ENCODE assay signal across 8 cellular contexts in the genomic region with DNA sequence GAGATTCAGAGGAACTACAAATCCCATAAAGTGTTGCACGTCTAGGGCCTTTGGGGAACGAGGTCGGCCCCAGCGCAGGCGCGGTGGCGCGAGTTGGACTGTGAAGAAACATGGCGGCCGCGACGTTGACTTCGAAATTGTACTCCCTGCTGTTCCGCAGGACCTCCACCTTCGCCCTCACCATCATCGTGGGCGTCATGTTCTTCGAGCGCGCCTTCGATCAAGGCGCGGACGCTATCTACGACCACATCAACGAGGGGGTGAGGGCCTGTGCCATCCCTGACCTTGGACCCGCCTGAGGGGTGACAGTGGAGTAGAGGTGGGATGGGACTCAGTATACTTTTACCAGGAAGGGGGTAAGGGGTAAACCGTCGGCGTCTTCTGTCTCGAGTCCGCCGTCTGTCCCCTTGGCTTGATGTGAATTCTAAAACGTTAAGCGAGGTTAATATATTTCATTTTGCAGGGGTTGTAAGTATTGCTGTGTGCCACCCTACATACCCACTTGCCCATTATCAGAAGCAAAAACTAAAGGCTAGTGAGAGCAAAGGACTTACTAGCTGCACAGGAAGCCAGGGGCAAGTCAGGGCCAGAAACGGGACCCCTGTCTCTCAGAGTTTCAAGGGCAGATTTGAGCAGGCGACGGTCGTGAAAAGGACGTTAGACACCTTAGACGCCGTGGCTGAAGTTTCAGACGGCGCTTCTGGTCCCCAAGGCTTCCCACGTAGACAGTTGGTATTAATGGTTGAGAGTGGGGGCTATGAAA. TPM values are rescaled to one million over a fixed set of nuclear protein-coding genes. Genes with fewer than 3 reads are reported as not detected.
DNase-seq lines count a peak whose midpoint lies in the region; ATAC-seq, FAIRE-seq and TF ChIP-seq lines count a peak whose summit lies in the region.

A gene (plus strand): TSS at position 81 of the 763 bp plus-strand sequence. CDS start 30 bp downstream, at position 111.

- H3K9me3 Mint-ChIP-seq in activated T-cell treated with anti-CD3 and anti-CD28 coated beads, Interleukin-2, amount 50 U/mL, for 4 hours, result no peaks in the 10 kb centered on the region

- CTCF ChIA-PET in IMR-90 (lab: Yijun Ruan, JAX), result no interaction called here
- CTCF ChIA-PET in PC-9 (lab: Charles Lee), result interaction anchor here (1.3 kb wide), 1 partner anchor 14 kb away, joined by 3 read pairs; no protein-coding TSS in a partner anchor

- no peaks in the 10 kb centered on the region for H3K27me3 Mint-ChIP-seq in activated T-cell treated with anti-CD3 and anti-CD28 coated beads, Interleukin-2, amount 50 U/mL, for 4 hours (ENCODE audit: low read depth)

- ATAC-seq in GM21515 (IDR thresholded peaks at IDR 0.05; ENCODE audit: unreplicated experiment) (peak; percentile 66), IMR-90 (ENCODE audit: low read depth) (peak; percentile 90)
- ATAC-seq in activated T-cell treated with anti-CD3 and anti-CD28 coated beads, Interleukin-2, amount 50 U/mL, for 4 hours, result peak; percentile 83 to 84

- H3K56ac ChIP-seq in IMR-90 (ENCODE audit: extremely low read depth, insufficient read depth, low read length), result peak within 1 kb of the TSS; percentile 82

- no TSS peak for BruUV-seq in IMR-90 (replicated peaks; lab: Mats Ljungman, UMichigan)
- TSS peak; percentile 59 for BruUV-seq in PC-9 (replicated peaks; lab: Mats Ljungman, UMichigan)

- WGBS in IMR-90 (ENCODE audit: extremely low coverage in 2 of 2, insufficient read length in 1 of 2), 2 experiments, result 13% methylated on average over 21 of the region's 45 CpGs; no CpG with 5 or more reads in 1 of the 2 experiments
- 0 to 1% methylated on average over 30 of the region's 45 CpGs for WGBS in esophagus squamous epithelium, 2 donors

- peak within 1 kb of the TSS; percentile 82 for H3K4me3 ChIP-seq in IMR-90 (ENCODE audit: insufficient read depth, low read depth, low read length)
- H3K4me3 ChIP-seq in PC-9, result peak within 1 kb of the TSS; percentile 93
- peak within 1 kb of the TSS; percentile 67 to 98 (median 77) for H3K4me3 ChIP-seq in esophagus squamous epithelium

- peaks cover 9% of the 10 kb centered on the region for H3K9me1 ChIP-seq in IMR-90 (ENCODE audit: insufficient read depth, low read length)

- TF ChIP-seq POLR2A in IMR-90 (IDR thresholded peaks at IDR 0.05; ENCODE audit: low read depth, low read length) (0 out of 2 replicates have a peak, but pooled peaks have one; percentile 48), esophagus squamous epithelium (IDR thresholded peaks at IDR 0.05) (peak in 2 of 4 donors; percentile 12 to 70)

- intact Hi-C loops in IMR-90 (cut with micrococcal nuclease) (no loop called here), PC-9 (cut with micrococcal nuclease; ENCODE audit: unreplicated experiment) (loop anchor here (2.0 to 10.0 kb wide), 3 partner anchors 31 to 143 kb away; no protein-coding TSS in a partner anchor), esophagus squamous epithelium (cut with DNase I) (no loop called here)

- H3K9ac ChIP-seq in IMR-90 (ENCODE audit: low read depth, low read length), result peak within 1 kb of the TSS; percentile 96

- peak within 1 kb of the TSS; percentile 71; the same call in 2 of the 3 replicates for H2BK15ac ChIP-seq in IMR-90 (ENCODE audit: low read depth, low read length)

- peaks cover 5% of the 10 kb centered on the region; the same call in 1 of the 2 replicates for H3K4me1 ChIP-seq in IMR-90 (ENCODE audit: control insufficient read depth, insufficient read depth, low read length)
- H3K4me1 ChIP-seq in PC-9 (replicated peaks; ENCODE audit: insufficient read depth), result peaks cover 29% of the 10 kb centered on the region
- H3K4me1 ChIP-seq in esophagus squamous epithelium, result peaks cover 21 to 37% (median 24%) of the 10 kb centered on the region in 3 donors

- FAIRE-seq in D721Med (lab: Jason Lieb, UNC), result no peak

- peaks cover 56% of the 10 kb centered on the region for H3K79me2 ChIP-seq in PC-9 (ENCODE audit: low read depth)

- peaks cover 22 to 72% of the 10 kb centered on the region in 2 experiments for H3K79me1 ChIP-seq in IMR-90 (ENCODE audit: low read depth in 1 of 2, low read length in 2 of 2)

- H2BK20ac ChIP-seq in IMR-90 (ENCODE audit: low read depth, low read length), result peak within 1 kb of the TSS; percentile 38; the same call in 1 of the 2 replicates

- POLR2A ChIA-PET in IMR-90 (lab: Charles Lee; ENCODE audit: unreplicated experiment), result no interaction called here
- POLR2A ChIA-PET in PC-9 (lab: Charles Lee; ENCODE audit: unreplicated experiment), result no interaction called here

- H2BK120ac ChIP-seq in IMR-90 (ENCODE audit: low read depth, low read length), result peak within 1 kb of the TSS; percentile 89

- peak within 1 kb of the TSS; percentile 100 for H3K4me3 Mint-ChIP-seq in activated T-cell treated with anti-CD3 and anti-CD28 coated beads, Interleukin-2, amount 50 U/mL, for 4 hours

- H3K4me2 ChIP-seq in IMR-90 (ENCODE audit: low read depth, low read length) (peak within 1 kb of the TSS; percentile 89), PC-9 (peak within 1 kb of the TSS; percentile 95)

- H4K91ac ChIP-seq in IMR-90 (ENCODE audit: insufficient read depth, low read depth, low read length), result peak within 1 kb of the TSS; percentile 99

- H4K20me1 ChIP-seq in IMR-90 (ENCODE audit: insufficient read depth, low read length) (peaks cover 5% of the 10 kb centered on the region), PC-9 (ENCODE audit: insufficient read depth) (no peaks in the 10 kb centered on the region)

- H2AFZ ChIP-seq in IMR-90 (replicated peaks; ENCODE audit: low read length, poor library complexity) (peak within 1 kb of the TSS; percentile 99), PC-9 (peak within 1 kb of the TSS; percentile 94)

- H4K5ac ChIP-seq in IMR-90 (ENCODE audit: low read depth, low read length), result peak within 1 kb of the TSS; percentile 99

- H3K36me3 ChIP-seq in IMR-90 (ENCODE audit: control insufficient read depth, insufficient read depth, low read length), result peaks cover 12% of the 10 kb centered on the region
- H3K36me3 ChIP-seq in PC-9 (ENCODE audit: low read depth), result peaks cover 20% of the 10 kb centered on the region; the same call in 1 of the 2 replicates
- H3K36me3 ChIP-seq in esophagus squamous epithelium, result peaks cover 6 to 29% (median 9%) of the 10 kb centered on the region in 3 donors

- peak within 1 kb of the TSS; percentile 96 for H3K18ac ChIP-seq in IMR-90 (ENCODE audit: low read depth, low read length)

- peak within 1 kb of the TSS; percentile 99 for H3K4ac ChIP-seq in IMR-90 (ENCODE audit: low read depth, low read length)

- H2AK9ac ChIP-seq in IMR-90 (replicated peaks; ENCODE audit: low read depth, low read length, poor library complexity), result peak within 1 kb of the TSS; percentile 98

- H3K9me2 ChIP-seq in PC-9 (ENCODE audit: insufficient read depth), result no peaks in the 10 kb centered on the region

- no peak for TF ChIP-seq RAD21 in IMR-90 (IDR thresholded peaks at IDR 0.05; ENCODE audit: low read length)

- no peak for TF ChIP-seq CTCF in D721Med (IDR thresholded peaks at IDR 0.05; ENCODE audit: insufficient read depth, missing control alignments)
- TF ChIP-seq CTCF in IMR-90 (conservative IDR thresholded peaks at IDR 0.05; ENCODE audit: low read depth, low read length), result no peak
- no peak for TF ChIP-seq CTCF in PC-9 (conservative IDR thresholded peaks at IDR 0.05)
- no peak for TF ChIP-seq CTCF in esophagus squamous epithelium (IDR thresholded peaks at IDR 0.05)

- peak; percentile 62 for DNase-seq in D721Med (ENCODE audit: insufficient read length, low spot score)
- DNase-seq in IMR-90, result peak; percentile 88
- peak; percentile 73 to 78 for DNase-seq in PC-9
- DNase-seq in activated T-cell treated with anti-CD3 and anti-CD28 coated beads, Interleukin-2, amount 50 U/mL, for 4 hours, result peak; percentile 87
- peak; percentile 62 for DNase-seq in esophagus squamous epithelium (lab: John Stamatoyannopoulos, UW)
- peak; percentile 93 for DNase-seq in myocyte (ENCODE audit: low read depth)
- peak; percentile 90 to 92 for DNase-seq in stimulated activated CD8-positive, alpha-beta memory T cell treated with anti-CD3 and anti-CD28 coated beads, Interleukin-7, amount 100 ng/mL, for 4 hours (ENCODE audit: low read depth in 2 of 2)

- H3K27me3 ChIP-seq in IMR-90 (ENCODE audit: control insufficient read depth, insufficient read depth, low read length), result no peaks in the 10 kb centered on the region
- no peaks in the 10 kb centered on the region for H3K27me3 ChIP-seq in PC-9 (ENCODE audit: insufficient read depth, low read depth)
- no peaks in the 10 kb centered on the region for H3K27me3 ChIP-seq in esophagus squamous epithelium

- H3K27ac ChIP-seq in IMR-90 (ENCODE audit: insufficient read depth, low read length) (peak within 1 kb of the TSS; percentile 94), PC-9 (peak within 1 kb of the TSS; percentile 76), esophagus squamous epithelium (peak within 1 kb of the TSS; percentile 89 to 96 (median 92))

- no peaks in the 10 kb centered on the region for H3K9me3 ChIP-seq in IMR-90 (ENCODE audit: control insufficient read depth, insufficient read depth, low read length)
- H3K9me3 ChIP-seq in PC-9 (ENCODE audit: insufficient read depth, low read depth), result no peaks in the 10 kb centered on the region
- H3K9me3 ChIP-seq in esophagus squamous epithelium, result no peaks in the 10 kb centered on the region

- peak within 1 kb of the TSS; percentile 100 for H3K14ac ChIP-seq in IMR-90 (replicated peaks; ENCODE audit: low read depth, low read length)

- peaks cover 34% of the 10 kb centered on the region for H3F3A ChIP-seq in PC-9 (ENCODE audit: insufficient read depth, low read depth)

- in situ Hi-C loops in IMR-90 (cut with MboI; ENCODE audit: low sequenced_read_pairs), result no loop called here

- H3K36me3 Mint-ChIP-seq in activated T-cell treated with anti-CD3 and anti-CD28 coated beads, Interleukin-2, amount 50 U/mL, for 4 hours (ENCODE audit: insufficient read depth), result peaks cover 18% of the 10 kb centered on the region

- H3K23ac ChIP-seq in IMR-90 (ENCODE audit: low read depth, low read length), result peak within 1 kb of the TSS; percentile 100

- H2BK5ac ChIP-seq in IMR-90 (ENCODE audit: low read depth, low read length, poor library complexity, severe bottlenecking), result peak within 1 kb of the TSS; percentile 98

- H2AK5ac ChIP-seq in IMR-90 (ENCODE audit: low read depth, low read length), result peak within 1 kb of the TSS; percentile 98

- peaks cover 30% of the 10 kb centered on the region for H3K4me1 Mint-ChIP-seq in activated T-cell treated with anti-CD3 and anti-CD28 coated beads, Interleukin-2, amount 50 U/mL, for 4 hours (ENCODE audit: low read depth)

- H4K8ac ChIP-seq in IMR-90 (ENCODE audit: low read depth in 2 of 2, low read length in 2 of 2), result peak within 1 kb of the TSS; percentile 89 to 99

- dilution Hi-C loops in IMR-90 (cut with HindIII; ENCODE audit: low sequenced_read_pairs, unreplicated experiment), result no loop called here

RNA-seq across cellular contexts. Expression of the gene that starts here (rescaled TPM):
- 103 and 131 TPM in 2 replicates for total RNA-seq in IMR-90 (2012; rRNA removed)
- 260 and 285 TPM in 2 replicates for polyA plus RNA-seq in IMR-90 (2012; rRNA removed)
- polyA plus RNA-seq in IMR-90 (2012; cell fraction: cytosol; rRNA removed), result 186 and 231 TPM in 2 replicates
- polyA plus RNA-seq in IMR-90 (2012; cell fraction: nucleus; rRNA removed; ENCODE audit: low replicate concordance), result 43.0 and 59.7 TPM in 2 replicates
- total RNA-seq in PC-9 (2021), result 85.4 and 103 TPM in 2 replicates
- 100 to 1,000 TPM in 1 of 3 donors, 10 to 100 TPM in 2; 90.9 to 103 (median 91.1) TPM for total RNA-seq in activated T-cell treated with anti-CD3 and anti-CD28 coated beads, Interleukin-2, amount 50 U/mL, for 4 hours
- total RNA-seq in esophagus squamous epithelium, result 10 to 100 TPM; 50.7 to 94.8 (median 65.0) TPM
- total RNA-seq in myocyte, result 106 and 140 TPM in 2 replicates
- 279 TPM for polyA plus RNA-seq in myocyte (2012)

Comparison
In these comparisons a context has a peak if more than half of its experiments do, and no peak if none do; other contexts are left out.
1. Peak in every context shown above with its lines: DNase-seq, ATAC-seq, H3K4me3 ChIP-seq and H3K27ac ChIP-seq.